11 cellular contexts compared by ENCODE assay signal in genomic region chr1:59498640-59499039, GRCh38.
DNase-seq lines count a peak whose midpoint lies in the region; ATAC-seq and TF ChIP-seq lines count a peak whose summit lies in the region.
"Had no signal": no experiment of that assay in that cellular context is flagged by ENCODE, and none has a peak within 500 bp of the region (broad histone marks: within the 10 kb centered on the region; RNA-seq: fewer than 3 reads in every experiment).

No MANE protein-coding gene starts in this region.

- intact Hi-C loops in left lung (cut with DNase I) = no loop called here

- TF ChIP-seq CTCF in astrocyte of the spinal cord (IDR thresholded peaks at IDR 0.05; ENCODE audit: low read depth, low read length) (no peak), left lung (IDR thresholded peaks at IDR 0.05) (no peak)

- no peaks in the 10 kb centered on the region for H3K9me3 ChIP-seq in left lung

- no peak overlapping the region for H3K4me3 ChIP-seq in astrocyte of the spinal cord (ENCODE audit: low read depth, low read length)
- H3K4me3 ChIP-seq in left lung = no peak overlapping the region

- H3K27me3 ChIP-seq in left lung = no peaks in the 10 kb centered on the region

- H3K27ac ChIP-seq in left lung = peak overlapping the region in 1 of 2 donors; percentile 3

- in situ Hi-C loops in ACHN (cut with HindIII; ENCODE audit: low pct_ligation_motif_present, low pct_unique_long_range_greater_than_20kb, low sequenced_read_pairs) = no loop called here
- in situ Hi-C loops in astrocyte of the spinal cord (cut with HindIII; ENCODE audit: low sequenced_read_pairs) = no loop called here

- ATAC-seq in left lung (peak; percentile 56), HG03196 (IDR thresholded peaks at IDR 0.05; ENCODE audit: unreplicated experiment) (no peak)
- ATAC-seq: HCT116 had no signal

- DNase-seq in ACHN (peak; percentile 21), Kasumi-1 (lab: John Stamatoyannopoulos, UW) (peak; percentile 17 to 20), astrocyte of the spinal cord (ENCODE audit: low read depth, low spot score) (peak; percentile 42), left lung (no peak), T-helper 9 cell (no peak), AG08396 (ENCODE audit: low spot score) (no peak), D341Med (ENCODE audit: low spot score) (no peak)
- DNase-seq: CD4-positive, alpha-beta T cell; immature natural killer cell had no signal

- H3K4me1 ChIP-seq in left lung = peaks cover 0 to 53% of the 10 kb centered on the region in 2 donors

- no peaks in the 10 kb centered on the region for H3K36me3 ChIP-seq in left lung

Comparison
In these comparisons a context has a peak if more than half of its experiments do, and no peak if none do; other contexts are left out.
1. DNase-seq: peak in ACHN (single experiment), Kasumi-1 (2 of 2) and astrocyte of the spinal cord (single experiment); none in left lung (0 of 2), T-helper 9 cell (single experiment), AG08396 (single experiment) and D341Med (single experiment).